ENCODE assay signal across 8 cellular contexts in the genomic region with DNA sequence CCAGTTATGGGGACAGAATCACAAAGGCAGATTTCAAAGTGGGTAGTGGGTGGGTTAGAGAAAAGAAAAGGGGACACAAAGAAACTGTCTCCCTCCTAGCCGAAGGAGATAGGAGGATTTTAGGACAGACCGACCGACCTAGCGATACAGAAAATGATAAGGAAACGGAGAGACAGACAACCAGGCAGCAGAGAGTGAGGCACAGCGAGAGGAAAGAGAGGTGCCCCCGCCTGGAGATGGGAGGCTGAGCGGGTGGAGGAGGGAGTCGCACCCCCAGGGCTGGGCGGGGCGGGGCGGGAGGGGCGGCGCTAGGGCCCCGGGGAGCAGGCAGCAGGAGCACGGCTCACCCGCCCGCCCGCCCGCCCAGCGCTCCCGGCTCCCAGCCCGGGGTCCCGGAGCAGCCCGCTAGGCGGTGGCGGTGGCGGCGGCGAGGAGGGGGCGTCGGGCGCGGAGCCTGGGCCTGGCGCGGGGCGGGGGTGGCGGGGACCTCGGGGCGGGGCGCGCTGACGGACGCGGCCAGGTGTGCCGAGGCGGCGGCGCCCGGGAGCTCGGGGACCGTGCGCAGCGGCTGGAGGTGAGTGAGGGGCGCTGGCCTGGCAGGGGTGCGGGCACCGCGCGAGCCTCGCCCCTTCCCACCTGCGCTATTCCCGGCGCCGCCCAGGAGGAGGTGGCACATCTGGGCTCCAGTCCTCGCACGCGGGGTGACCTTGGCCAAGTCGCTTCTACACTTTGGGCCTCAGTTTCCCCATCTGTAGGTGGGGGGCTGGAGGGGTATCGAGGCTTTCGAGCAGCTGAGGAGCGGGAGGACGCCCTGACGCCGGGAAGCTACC. TPM values are rescaled to one million over a fixed set of nuclear protein-coding genes. Genes with fewer than 3 reads are reported as not detected.
DNase-seq lines count a peak whose midpoint lies in the region; ATAC-seq and TF ChIP-seq lines count a peak whose summit lies in the region.

No MANE protein-coding gene starts in this region.

- H3K27ac ChIP-seq in HUES64 (ENCODE audit: low read depth, low read length): no peak overlapping the region

- H3K4me1 Mint-ChIP-seq in activated T-cell treated with anti-CD3 and anti-CD28 coated beads, Interleukin-2, amount 50 U/mL, for 4 hours (ENCODE audit: low read depth): peaks cover 20% of the 10 kb centered on the region

- H3K36me3 ChIP-seq in HUES64 (ENCODE audit: insufficient read depth, low read length): no peaks in the 10 kb centered on the region

- no peaks in the 10 kb centered on the region for H3K9me3 ChIP-seq in HUES64 (ENCODE audit: insufficient read depth, low read depth, low read length)

- no peak for TF ChIP-seq CTCF in fibroblast of pulmonary artery (IDR thresholded peaks at IDR 0.05; ENCODE audit: low read length, missing control alignments)

- no peaks in the 10 kb centered on the region for H3K9me3 Mint-ChIP-seq in activated T-cell treated with anti-CD3 and anti-CD28 coated beads, Interleukin-2, amount 50 U/mL, for 4 hours

- H3K36me3 Mint-ChIP-seq in activated T-cell treated with anti-CD3 and anti-CD28 coated beads, Interleukin-2, amount 50 U/mL, for 4 hours (ENCODE audit: insufficient read depth): no peaks in the 10 kb centered on the region

- peak overlapping the region; percentile 73 for H3K4me3 Mint-ChIP-seq in activated T-cell treated with anti-CD3 and anti-CD28 coated beads, Interleukin-2, amount 50 U/mL, for 4 hours

- DNase-seq in NCI-H2171 (lab: John Stamatoyannopoulos, UW) (peak; percentile 19), NCI-H2171 treated with DMSO at 0.1 percent for 48 hours (lab: John Stamatoyannopoulos, UW) (no peak), fibroblast of pulmonary artery (ENCODE audit: low read depth) (no peak), nucleus accumbens (lab: John Stamatoyannopoulos, UW) (peak in 33 of 56 donors; percentile 15 to 81 (median 47)), inferior parietal cortex (ENCODE audit: extremely low spot score) (no peak)
- peak; percentile 18 for DNase-seq in activated T-cell treated with anti-CD3 and anti-CD28 coated beads, Interleukin-2, amount 50 U/mL, for 4 hours

- H3K27me3 Mint-ChIP-seq in activated T-cell treated with anti-CD3 and anti-CD28 coated beads, Interleukin-2, amount 50 U/mL, for 4 hours (ENCODE audit: low read depth): peaks cover 16% of the 10 kb centered on the region

- peaks cover 25% of the 10 kb centered on the region for H3K27me3 ChIP-seq in HUES64 (ENCODE audit: insufficient read depth, low read length)

- H3K4me3 ChIP-seq in HUES64 (ENCODE audit: low read length) (peak overlapping the region; percentile 62), fibroblast of pulmonary artery (replicated peaks; ENCODE audit: low read depth, low read length) (peak overlapping the region; percentile 85)

- H3K9ac ChIP-seq in HUES64 (ENCODE audit: low read depth, low read length): no peak overlapping the region

- ATAC-seq in activated T-cell treated with anti-CD3 and anti-CD28 coated beads, Interleukin-2, amount 50 U/mL, for 4 hours: peak; percentile 68
- no peak for ATAC-seq in HG02763 (IDR thresholded peaks at IDR 0.05; ENCODE audit: unreplicated experiment)

- H3K4me1 ChIP-seq in HUES64 (ENCODE audit: insufficient read depth, low read length): peaks cover 5% of the 10 kb centered on the region; the same call in 1 of the 2 replicates

- 4% methylated on average over 74 of the region's 74 CpGs for WGBS in HUES64

RNA-seq across cellular contexts. Expression of gene SYNPO, which starts 15.9 kb away (rescaled TPM):
- polyA plus RNA-seq in HUES64 (2013, experiment 1 of 2): 1.1 TPM
- 2.7 TPM for polyA plus RNA-seq in HUES64 (2013, experiment 2 of 2)
- 1 to 10 TPM in 1 of 3 donors, under 1 TPM in 2; 0.56 to 1.4 (median 0.79) TPM for total RNA-seq in activated T-cell treated with anti-CD3 and anti-CD28 coated beads, Interleukin-2, amount 50 U/mL, for 4 hours

RNA-seq across cellular contexts. Expression of gene MYOZ3, which starts 36.5 kb away (rescaled TPM):
- polyA plus RNA-seq in HUES64 (2013, experiment 1 of 2): 11.3 TPM
- polyA plus RNA-seq in HUES64 (2013, experiment 2 of 2): 11.5 TPM
- total RNA-seq in activated T-cell treated with anti-CD3 and anti-CD28 coated beads, Interleukin-2, amount 50 U/mL, for 4 hours: under 1 TPM in 2 of 3 donors, not detected in 1; 0.21 to 0.86 TPM

Comparison
In these comparisons a context has a peak if more than half of its experiments do, and no peak if none do; other contexts are left out.
1. DNase-seq: peak in NCI-H2171 (single experiment), activated T-cell treated with anti-CD3 and anti-CD28 coated beads, Interleukin-2, amount 50 U/mL, for 4 hours (single experiment) and nucleus accumbens (33 of 56); none in NCI-H2171 treated with DMSO at 0.1 percent for 48 hours (single experiment), fibroblast of pulmonary artery (single experiment) and inferior parietal cortex (single experiment).